21 cellular contexts compared by ENCODE assay signal in genomic region chr9:114189823-114190562, GRCh38. TPM values are rescaled to one million over a fixed set of nuclear protein-coding genes. Genes with fewer than 3 reads are reported as not detected.
DNase-seq lines count a peak whose midpoint lies in the region; ATAC-seq, FAIRE-seq and TF ChIP-seq lines count a peak whose summit lies in the region.
"Had no signal": no experiment of that assay in that cellular context is flagged by ENCODE, and none has a peak within 500 bp of the region (broad histone marks: within the 10 kb centered on the region; RNA-seq: fewer than 3 reads in every experiment).

No MANE protein-coding gene starts in this region.

- no peaks in the 10 kb centered on the region for H3K27me3 ChIP-seq in HepG2 (ENCODE audit: control insufficient read depth in 1 of 2, insufficient read depth in 2 of 2, low read length in 2 of 2)
- H3K27me3 ChIP-seq: BLaER1 treated with 17β-estradiol and CSF1 and Interleukin-3, amounts not matched to agents 10 nM and 100 nM had no signal

- TF ChIP-seq RAD21 in HepG2 (CRISPR knock-in tag; IDR thresholded peaks at IDR 0.05): no peak

- no peak for TF ChIP-seq CTCF in HepG2 (CRISPR knock-in tag; IDR thresholded peaks at IDR 0.05)

- ATAC-seq in left ventricle myocardium superior: no peak
- ATAC-seq in Right ventricle myocardium superior (ENCODE audit: poor library complexity): no peak
- no peak for ATAC-seq in HepG2
- no peak for ATAC-seq in GM21367 (IDR thresholded peaks at IDR 0.05; ENCODE audit: unreplicated experiment)
- ATAC-seq in stimulated activated naive CD8-positive, alpha-beta T cell treated with anti-CD3 and anti-CD28 coated beads, Interleukin-15, Interleukin-2, amounts not matched to agents 100 U/mL and 50 U/mL, for 24 hours: no peak
- ATAC-seq: A549; CD8-positive, alpha-beta T cell had no signal

- POLR2A ChIA-PET in HepG2 (lab: Yijun Ruan, JAX): interaction anchor here (1.0 to 1.3 kb wide), 3 partner anchors 15 to 72 kb away, joined by 3 to 4 read pairs (median 3); no protein-coding TSS in a partner anchor

- peaks cover 14% of the 10 kb centered on the region; the same call in 1 of the 2 replicates for H3K9me3 ChIP-seq in HepG2 (ENCODE audit: low read length)

- no peak overlapping the region for H2AFZ ChIP-seq in HepG2 (ENCODE audit: low read length)

- H3K4me2 ChIP-seq in HepG2 (ENCODE audit: low read depth, low read length): no peak overlapping the region
- H3K4me2 ChIP-seq: A549; BLaER1 treated with 17β-estradiol and CSF1 and Interleukin-3, amounts not matched to agents 10 nM and 100 nM had no signal

- in situ Hi-C loops in HepG2 (cut with HindIII; ENCODE audit: extremely low pct_ligation_motif_present, low pct_unique_long_range_greater_than_20kb): no loop called here

- no TSS peak for BruUV-seq in HepG2 (replicated peaks; lab: Mats Ljungman, UMichigan)

- DNase-seq in left ventricle myocardium superior (peak; percentile 2), Right ventricle myocardium superior (no peak), fibroblast of gingiva (ENCODE audit: low read depth) (peak; percentile 19), HepG2 (ENCODE audit: low spot score) (no peak)
- no peak for DNase-seq in stimulated activated naive CD8-positive, alpha-beta T cell treated with anti-CD3 and anti-CD28 coated beads, Interleukin-15, Interleukin-2, amounts not matched to agents 100 U/mL and 50 U/mL, for 24 hours
- DNase-seq in activated naive CD4-positive, alpha-beta T cell (lab: John Stamatoyannopoulos, UW): no peak
- DNase-seq: AML-193; Caco-2; Calu3; CD4-positive, alpha-beta T cell; CD8-positive, alpha-beta T cell; DMS79 treated with DMSO at 0.1 percent for 48 hours; GF-D8 had no signal

- no peaks in the 10 kb centered on the region; the same call in 1 of the 2 replicates for H4K20me1 ChIP-seq in HepG2 (ENCODE audit: insufficient read depth, low read length)

- FAIRE-seq in HepG2 (lab: Jason Lieb, UNC): no peak
- FAIRE-seq: A549, D721Med, G401.6, GM12891 had no signal

- H3K27ac ChIP-seq in HepG2 (ENCODE audit: extremely low read length, insufficient read depth, low read length): no peak overlapping the region
- H3K27ac ChIP-seq: 22Rv1; A549; BLaER1 treated with 17β-estradiol and CSF1 and Interleukin-3, amounts not matched to agents 10 nM and 100 nM; C4-2B had no signal

- no peaks in the 10 kb centered on the region for H3K4me1 ChIP-seq in HepG2 (ENCODE audit: insufficient read depth, low read length)
- H3K4me1 ChIP-seq: A549, Caco-2 had no signal

- TF ChIP-seq POLR2A in HepG2 (IDR thresholded peaks at IDR 0.05; ENCODE audit: insufficient read depth in 1 of 2, low read depth in 2 of 2, low read length in 2 of 2): no peak

- H3K36me3 ChIP-seq in HepG2 (replicated peaks in 1 of 2; ENCODE audit: control insufficient read depth in 1 of 2, insufficient read depth in 2 of 2, low read length in 2 of 2): peaks cover 47 to 91% of the 10 kb centered on the region in 2 experiments

- CTCF ChIA-PET in HepG2 (lab: Yijun Ruan, JAX; ENCODE audit: low intra/inter-chr PET ratio, low total read pairs): no interaction called here

- H3K4me3 ChIP-seq in HepG2 (replicated peaks in 1 of 3; ENCODE audit: insufficient read depth in 1 of 3, low read depth in 2 of 3, low read length in 3 of 3): no peak overlapping the region
- H3K4me3 ChIP-seq: A549; BLaER1 treated with 17β-estradiol and CSF1 and Interleukin-3, amounts not matched to agents 10 nM and 100 nM had no signal

- intact Hi-C loops in left ventricle myocardium superior (cut with micrococcal nuclease): no loop called here
- intact Hi-C loops in Right ventricle myocardium superior (cut with DNase I): no loop called here
- intact Hi-C loops in HepG2 (cut with micrococcal nuclease; ENCODE audit: unreplicated experiment): loop anchor here (5.0 kb wide), 1 partner anchor 33 kb away; the partner anchor contains the start of gene COL27A1

- peaks cover 2% of the 10 kb centered on the region for H3K79me2 ChIP-seq in HepG2 (ENCODE audit: insufficient read depth, low read length)

- WGBS in HepG2 (ENCODE audit: low lambda C conversion rate): 100% methylated on average over 2 of the region's 2 CpGs

- TF ChIP-seq EP300 in HepG2 (IDR thresholded peaks at IDR 0.05; ENCODE audit: low read depth in 2 of 2, low read length in 2 of 2): no peak
- TF ChIP-seq EP300 in HepG2 (CRISPR knock-in tag; IDR thresholded peaks at IDR 0.05; ENCODE audit: borderline replicate concordance): no peak

- H3K9ac ChIP-seq in HepG2 (ENCODE audit: insufficient read depth, low read depth, low read length): no peak overlapping the region
- H3K9ac ChIP-seq: BLaER1 treated with 17β-estradiol and CSF1 and Interleukin-3, amounts not matched to agents 10 nM and 100 nM had no signal

TF ChIP-seq in HepG2, 621 proteins besides CTCF, POLR2A, EP300 and RAD21:
- TF ChIP-seq U2AF2 (IDR thresholded peaks at IDR 0.05; ENCODE audit: low read depth, low read length) (no peak), JARID2 (CRISPR knock-in tag; IDR thresholded peaks at IDR 0.05; ENCODE audit: insufficient replicate concordance) (no peak), ZNF460 (CRISPR knock-in tag; IDR thresholded peaks at IDR 0.05; ENCODE audit: borderline replicate concordance) (peak; percentile 70; the same call in 1 of the 2 replicates), SP1 (IDR thresholded peaks at IDR 0.05) (no peak), SP1 (CRISPR knock-in tag; IDR thresholded peaks at IDR 0.05) (no peak), CHD4 (IDR thresholded peaks at IDR 0.05; ENCODE audit: borderline replicate concordance, low read length) (peak; percentile 80; the same call in 1 of the 2 replicates), RAD51 (IDR thresholded peaks at IDR 0.05; ENCODE audit: borderline replicate concordance) (no peak), ZNF263 (CRISPR knock-in tag; IDR thresholded peaks at IDR 0.05) (peak; percentile 64; the same call in 1 of the 2 replicates), ZNF280D (CRISPR knock-in tag; IDR thresholded peaks at IDR 0.05) (peak; percentile 89; the same call in 1 of the 2 replicates)

RNA-seq across cellular contexts. Expression of gene COL27A1, which starts 34.7 kb away (rescaled TPM):
- 11.0 TPM for total RNA-seq in left ventricle myocardium superior
- total RNA-seq in Right ventricle myocardium superior: 8.0 TPM
- 13.1 and 71.3 TPM in 2 replicates for total RNA-seq in HepG2 (2016; rRNA removed; fragmentation: Illumina TruSeq; extraction: Trizol)
- 24.4 and 27.4 TPM in 2 replicates for total RNA-seq in HepG2 (2016; cell fraction: cytosol; rRNA removed; fragmentation: Illumina TruSeq; extraction: Trizol; ENCODE audit: low read depth)
- 11.3 and 76.4 TPM in 2 replicates for total RNA-seq in HepG2 (2016; cell fraction: insoluble cytoplasmic fraction; rRNA removed; fragmentation: Illumina TruSeq; extraction: Trizol)
- 17.0 and 18.6 TPM in 2 replicates for total RNA-seq in HepG2 (2016; cell fraction: membrane; rRNA removed; fragmentation: Illumina TruSeq; extraction: Trizol)
- total RNA-seq in HepG2 (2016; cell fraction: nucleus; rRNA removed; fragmentation: Illumina TruSeq; extraction: Trizol): 127 and 145 TPM in 2 replicates
- polyA plus RNA-seq in HepG2 (2011; rRNA removed): 89.1 and 105 TPM in 2 replicates
- 8.5 and 16.4 TPM in 2 replicates for polyA plus RNA-seq in HepG2 (2011; cell fraction: cytosol; rRNA removed)
- polyA plus RNA-seq in HepG2 (2011; cell fraction: nucleus; rRNA removed): 1,276 and 1,843 TPM in 2 replicates
- 63.8 and 83.6 TPM in 2 replicates for polyA plus RNA-seq in HepG2 (2012)
- 2.0 and 2.7 TPM in 2 replicates for polyA plus RNA-seq in HepG2 (2016; cell fraction: cytosol; fragmentation: Illumina TruSeq; extraction: Trizol; ENCODE audit: low read depth)
- 13.5 and 15.6 TPM in 2 replicates for polyA plus RNA-seq in HepG2 (2016; cell fraction: insoluble cytoplasmic fraction; fragmentation: Illumina TruSeq; extraction: Trizol; ENCODE audit: low read depth)
- 4.3 and 4.5 TPM in 2 replicates for polyA plus RNA-seq in HepG2 (2016; cell fraction: membrane; fragmentation: Illumina TruSeq; extraction: Trizol; ENCODE audit: low read depth)
- polyA plus RNA-seq in HepG2 (2016; cell fraction: nucleus; fragmentation: Illumina TruSeq; extraction: Trizol; ENCODE audit: insufficient read depth, low read depth): 665 and 720 TPM in 2 replicates
- 11.6 and 59.4 TPM in 2 replicates for polyA minus RNA-seq in HepG2 (2011; rRNA and poly(A)+ RNA removed; ENCODE audit: low replicate concordance)
- polyA minus RNA-seq in HepG2 (2011; cell fraction: cytosol; rRNA and poly(A)+ RNA removed): 5.5 and 10.9 TPM in 2 replicates
- 155 and 169 TPM in 2 replicates for polyA minus RNA-seq in HepG2 (2011; cell fraction: nucleus; rRNA and poly(A)+ RNA removed)

Comparison
In these comparisons a context has a peak if more than half of its experiments do, and no peak if none do; other contexts are left out.
1. DNase-seq: peak in left ventricle myocardium superior (single experiment) and fibroblast of gingiva (single experiment); none in Right ventricle myocardium superior (single experiment), HepG2 (single experiment), stimulated activated naive CD8-positive, alpha-beta T cell treated with anti-CD3 and anti-CD28 coated beads, Interleukin-15, Interleukin-2, amounts not matched to agents 100 U/mL and 50 U/mL, for 24 hours (single experiment) and activated naive CD4-positive, alpha-beta T cell (0 of 4).